ENCODE assay signal across 10 cellular contexts in genomic region chr11:2306971-2307732, GRCh38. TPM values are rescaled to one million over a fixed set of nuclear protein-coding genes. Genes with fewer than 3 reads are reported as not detected.
DNase-seq lines count a peak whose midpoint lies in the region; ATAC-seq, FAIRE-seq and TF ChIP-seq lines count a peak whose summit lies in the region.
"Had no signal": no experiment of that assay in that cellular context is flagged by ENCODE, and none has a peak within 500 bp of the region (broad histone marks: within the 10 kb centered on the region; RNA-seq: fewer than 3 reads in every experiment).

No MANE protein-coding gene starts in this region.

- peak overlapping the region; percentile 96 for H3K27ac Mint-ChIP-seq in activated T-helper 17 cell treated with anti-CD3 and anti-CD28 coated beads, Interleukin-2, amount 50 U/mL, for 72 hours

- no peak overlapping the region for H3K4me3 ChIP-seq in tibial artery
- H3K4me3 ChIP-seq: cardiac muscle cell had no signal

- no peak for FAIRE-seq in D721Med (lab: Jason Lieb, UNC)

- no peak for ATAC-seq in activated T-helper 17 cell treated with anti-CD3 and anti-CD28 coated beads, Interleukin-2, amount 50 U/mL, for 72 hours (replicated peaks)
- ATAC-seq in HG03520 (IDR thresholded peaks at IDR 0.05; ENCODE audit: unreplicated experiment), result no peak
- ATAC-seq: PC-3 had no signal

- H3K36me3 Mint-ChIP-seq in activated T-helper 17 cell treated with anti-CD3 and anti-CD28 coated beads, Interleukin-2, amount 50 U/mL, for 72 hours (ENCODE audit: low read depth), result no peaks in the 10 kb centered on the region

- peaks cover 0 to 19% of the 10 kb centered on the region in 2 donors for H3K27me3 ChIP-seq in tibial artery
- H3K27me3 ChIP-seq: cardiac muscle cell had no signal

- peaks cover 15% of the 10 kb centered on the region for H3K4me1 Mint-ChIP-seq in activated T-helper 17 cell treated with anti-CD3 and anti-CD28 coated beads, Interleukin-2, amount 50 U/mL, for 72 hours

- no peaks in the 10 kb centered on the region for H3K27me3 Mint-ChIP-seq in activated T-helper 17 cell treated with anti-CD3 and anti-CD28 coated beads, Interleukin-2, amount 50 U/mL, for 72 hours

- peak overlapping the region; percentile 21 to 54 for H3K27ac ChIP-seq in tibial artery

- H3K4me3 Mint-ChIP-seq in activated T-helper 17 cell treated with anti-CD3 and anti-CD28 coated beads, Interleukin-2, amount 50 U/mL, for 72 hours, result peak overlapping the region; percentile 79

- DNase-seq in activated CD8-positive, alpha-beta memory T cell treated with anti-CD3 and anti-CD28 coated beads, Interleukin-2, amount 50 U/mL, for 48 hours, result peak; percentile 44
- no peak for DNase-seq in activated CD8-positive, alpha-beta memory T cell treated with anti-CD3 and anti-CD28 coated beads, Interleukin-2, amount 50 U/mL, for 4 hours
- DNase-seq in left kidney (ENCODE audit: low read depth, low spot score) (peak; percentile 72), tibial artery (peak in 1 of 2 donors; percentile 65), GM13976 (ENCODE audit: low spot score) (no peak), D721Med (ENCODE audit: insufficient read length, low spot score) (no peak)
- DNase-seq: PC-3 had no signal

- in situ Hi-C loops in GM13976 (cut with MboI; ENCODE audit: low sequenced_read_pairs, unreplicated experiment), result no loop called here

- peaks cover 0 to 47% (median 40%) of the 10 kb centered on the region in 4 donors for H3K4me1 ChIP-seq in tibial artery

- TF ChIP-seq CTCF in tibial artery (IDR thresholded peaks at IDR 0.05), result no peak
- TF ChIP-seq CTCF in GM13976 (IDR thresholded peaks at IDR 0.05; ENCODE audit: borderline replicate concordance, control extremely low read depth, extremely low read depth, insufficient read depth, missing control alignments), result no peak
- no peak for TF ChIP-seq CTCF in D721Med (IDR thresholded peaks at IDR 0.05; ENCODE audit: insufficient read depth, missing control alignments)

- no peaks in the 10 kb centered on the region for H3K9me3 Mint-ChIP-seq in activated T-helper 17 cell treated with anti-CD3 and anti-CD28 coated beads, Interleukin-2, amount 50 U/mL, for 72 hours

- intact Hi-C loops in tibial artery (cut with DNase I; ENCODE audit: low total_unique reads), result loop anchor here (10.0 kb wide), 1 partner anchor 588 kb away; no protein-coding TSS in a partner anchor

- no peaks in the 10 kb centered on the region for H3K36me3 ChIP-seq in tibial artery
- H3K36me3 ChIP-seq: cardiac muscle cell had no signal

- no peaks in the 10 kb centered on the region for H3K9me3 ChIP-seq in tibial artery

RNA-seq across cellular contexts. Expression of gene TSPAN32, which starts 5.3 kb away (rescaled TPM):
- total RNA-seq in activated T-helper 17 cell treated with anti-CD3 and anti-CD28 coated beads, Interleukin-2, amount 50 U/mL, for 72 hours, result 10 to 100 TPM in 1 of 2 donors, 1 to 10 TPM in 1; 8.1 to 14.8 TPM
- total RNA-seq: PC-3 had no signal

RNA-seq across cellular contexts. Expression of gene C11orf21, which starts 5.4 kb away (rescaled TPM):
- 10 to 100 TPM in 1 of 2 donors, 1 to 10 TPM in 1; 8.4 to 24.6 TPM for total RNA-seq in activated T-helper 17 cell treated with anti-CD3 and anti-CD28 coated beads, Interleukin-2, amount 50 U/mL, for 72 hours
- total RNA-seq: PC-3 had no signal

RNA-seq across cellular contexts. Expression of gene ASCL2, which starts 36.8 kb away (rescaled TPM):
- 1 to 10 TPM; 1.2 to 5.1 TPM for total RNA-seq in activated T-helper 17 cell treated with anti-CD3 and anti-CD28 coated beads, Interleukin-2, amount 50 U/mL, for 72 hours
- total RNA-seq: cardiac muscle cell had no signal

Comparison
In these comparisons a context has a peak if more than half of its experiments do, and no peak if none do; other contexts are left out.
1. DNase-seq: peak in activated CD8-positive, alpha-beta memory T cell treated with anti-CD3 and anti-CD28 coated beads, Interleukin-2, amount 50 U/mL, for 48 hours (single experiment) and left kidney (single experiment); none in activated CD8-positive, alpha-beta memory T cell treated with anti-CD3 and anti-CD28 coated beads, Interleukin-2, amount 50 U/mL, for 4 hours (single experiment), GM13976 (single experiment) and D721Med (single experiment).